Comparison of ENCODE assay signal across 24 cellular contexts in the genomic region with DNA sequence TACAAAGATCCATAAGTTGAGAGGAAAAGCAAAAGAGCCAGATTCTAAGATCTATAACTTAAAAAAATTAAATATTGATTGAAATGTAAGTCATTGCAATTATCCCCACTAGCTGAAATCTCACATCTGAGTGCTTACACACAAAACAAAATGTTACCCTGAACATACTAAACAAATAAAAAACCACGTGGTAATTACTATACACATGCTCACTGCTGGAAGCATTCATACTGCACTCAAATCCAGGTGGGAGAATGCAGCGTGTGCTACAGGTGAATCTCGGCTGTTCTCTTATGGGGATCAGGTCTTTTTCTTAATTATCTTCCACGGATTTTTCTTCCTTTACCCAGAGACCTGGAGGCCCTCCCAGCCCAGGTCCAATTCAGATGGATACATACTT.
"Had no signal": no experiment of that assay in that cellular context is flagged by ENCODE, and none has a peak within 500 bp of the region (broad histone marks: within the 10 kb centered on the region; RNA-seq: fewer than 3 reads in every experiment).

No MANE protein-coding gene starts in this region.

- H3K9me3 ChIP-seq: ascending aorta, gastrocnemius medialis, heart left ventricle, left ventricle myocardium inferior, sigmoid colon, testis had no signal

- FAIRE-seq: bronchial epithelial cell had no signal

- ATAC-seq: activated CD4-positive, CD25-positive, alpha-beta regulatory T cell treated with anti-CD3 and anti-CD28 coated beads, Interleukin-2, amount 50 U/mL, for 24 hours; gastrocnemius medialis; heart left ventricle; stimulated activated memory B cell treated with anti-CD40 and anti-IgM and Interleukin-4, amounts not matched to agents 10 μg/mL and 1 μg/mL and 100 μg/mL, for 72 hours had no signal

- H3K36me3 ChIP-seq: ascending aorta, gastrocnemius medialis, heart left ventricle, left ventricle myocardium inferior, sigmoid colon had no signal

- H3K27ac Mint-ChIP-seq: immature natural killer cell; nephron; stimulated activated memory B cell treated with anti-CD40 and anti-IgM and Interleukin-4, amounts not matched to agents 10 μg/mL and 1 μg/mL and 100 μg/mL, for 72 hours; type B pancreatic cell had no signal

- H3K27me3 ChIP-seq: ascending aorta, gastrocnemius medialis, sigmoid colon, testis had no signal

- H3K9me3 Mint-ChIP-seq: nephron, type B pancreatic cell had no signal

- H3K4me1 ChIP-seq: ascending aorta, sigmoid colon, testis had no signal

- H3K36me3 Mint-ChIP-seq: immature natural killer cell; stimulated activated memory B cell treated with anti-CD40 and anti-IgM and Interleukin-4, amounts not matched to agents 10 μg/mL and 1 μg/mL and 100 μg/mL, for 72 hours; type B pancreatic cell had no signal

- H3K4me1 Mint-ChIP-seq: immature natural killer cell; stimulated activated memory B cell treated with anti-CD40 and anti-IgM and Interleukin-4, amounts not matched to agents 10 μg/mL and 1 μg/mL and 100 μg/mL, for 72 hours had no signal

- DNase-seq: activated CD8-positive, alpha-beta memory T cell treated with anti-CD3 and anti-CD28 coated beads for 24 hours; activated CD8-positive, alpha-beta memory T cell treated with anti-CD3 and anti-CD28 coated beads, Interleukin-2, amount 50 U/mL, for 48 hours; activated effector memory CD4-positive, alpha-beta T cell treated with Interleukin-2 at 50 U/mL for 16 hours; activated naive CD4-positive, alpha-beta T cell treated with anti-CD3 and anti-CD28 coated beads, Interleukin-2, amount 50 U/mL, for 16 hours; activated T-cell treated with anti-CD3 and anti-CD28 coated beads, Interleukin-2, amount 50 U/mL, for 48 hours; cerebellar nuclear complex; cortex of kidney; effector CD4-positive, alpha-beta T cell; gastrocnemius medialis; heart left ventricle; immature natural killer cell; kidney glomerular epithelial cell; left ventricle myocardium inferior; mammary epithelial cell; midbrain; sigmoid colon; stimulated activated CD4-positive, alpha-beta T cell treated with anti-CD3 and anti-CD28 coated beads, Interleukin-4, amount 100 ng/mL, for 24 hours; testis had no signal

- H3K4me3 Mint-ChIP-seq: immature natural killer cell; nephron; stimulated activated memory B cell treated with anti-CD40 and anti-IgM and Interleukin-4, amounts not matched to agents 10 μg/mL and 1 μg/mL and 100 μg/mL, for 72 hours; type B pancreatic cell had no signal

- H3K4me3 ChIP-seq: ascending aorta, gastrocnemius medialis, heart left ventricle, left ventricle myocardium inferior, sigmoid colon, testis had no signal

- H3K27ac ChIP-seq: ascending aorta, gastrocnemius medialis, heart left ventricle, left ventricle myocardium inferior, testis had no signal
